Comparison of ENCODE assay signal across 34 cellular contexts in the genomic region with DNA sequence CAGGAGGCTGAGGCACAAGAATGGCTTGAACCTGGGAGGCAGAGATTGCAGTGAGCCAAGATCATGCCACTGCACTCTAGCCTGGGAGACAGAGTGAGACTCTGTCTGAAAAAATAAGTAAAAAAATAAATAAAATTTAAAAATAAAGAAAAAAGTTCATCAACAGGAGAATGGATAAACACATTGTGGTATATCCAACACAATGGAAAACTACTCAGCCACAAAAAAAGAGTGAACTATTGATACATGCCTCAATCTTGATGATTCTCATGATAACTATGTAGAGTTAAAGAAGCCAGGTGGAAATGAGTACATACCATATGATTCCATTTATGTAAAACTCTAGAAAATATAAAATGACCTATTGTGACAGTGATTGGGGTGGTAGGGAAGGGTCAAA.
"Had no signal": no experiment of that assay in that cellular context is flagged by ENCODE, and none has a peak within 500 bp of the region (broad histone marks: within the 10 kb centered on the region; RNA-seq: fewer than 3 reads in every experiment).

No MANE protein-coding gene starts in this region.

- H3K9me3 ChIP-seq: MG63 had no signal

- H3K27ac ChIP-seq: KMS-11 had no signal

- DNase-seq: Karpas-422, Kasumi-1, MG63, MM.1S, MV-4-11, NCI-H1048, NCI-H1092, NCI-H1092 treated with DMSO at 0.1 percent for 48 hours, NCI-H1105, NCI-H1105 treated with DMSO at 0.1 percent for 48 hours, NCI-H1417, NCI-H1417 treated with DMSO at 0.1 percent for 48 hours, NCI-H1436, NCI-H1436 treated with DMSO at 0.1 percent for 48 hours, NCI-H146, NCI-H1694, NCI-H1694 treated with DMSO at 0.1 percent for 48 hours, NCI-H187, NCI-H187 treated with DMSO at 0.1 percent for 48 hours, NCI-H1930, NCI-H2029, NCI-H2029 treated with DMSO at 0.1 percent for 48 hours, NCI-H2081, NCI-H2081 treated with DMSO at 0.1 percent for 48 hours, NCI-H2107, NCI-H2171, NCI-H2171 treated with DMSO at 0.1 percent for 48 hours, NCI-H2227 treated with DMSO at 0.1 percent for 48 hours, NCI-H226, NCI-H345, NCI-H446, NCI-H446 treated with DMSO at 0.1 percent for 48 hours, NCI-H510A had no signal

- H3K27me3 ChIP-seq: MG63 had no signal

- H3K36me3 ChIP-seq: MG63 had no signal

- H3K4me3 ChIP-seq: MG63 had no signal

- H3K4me2 ChIP-seq: KMS-11 had no signal

- H3K9ac ChIP-seq: KMS-11 had no signal
